ENCODE assay signal across 8 cellular contexts in the genomic region with DNA sequence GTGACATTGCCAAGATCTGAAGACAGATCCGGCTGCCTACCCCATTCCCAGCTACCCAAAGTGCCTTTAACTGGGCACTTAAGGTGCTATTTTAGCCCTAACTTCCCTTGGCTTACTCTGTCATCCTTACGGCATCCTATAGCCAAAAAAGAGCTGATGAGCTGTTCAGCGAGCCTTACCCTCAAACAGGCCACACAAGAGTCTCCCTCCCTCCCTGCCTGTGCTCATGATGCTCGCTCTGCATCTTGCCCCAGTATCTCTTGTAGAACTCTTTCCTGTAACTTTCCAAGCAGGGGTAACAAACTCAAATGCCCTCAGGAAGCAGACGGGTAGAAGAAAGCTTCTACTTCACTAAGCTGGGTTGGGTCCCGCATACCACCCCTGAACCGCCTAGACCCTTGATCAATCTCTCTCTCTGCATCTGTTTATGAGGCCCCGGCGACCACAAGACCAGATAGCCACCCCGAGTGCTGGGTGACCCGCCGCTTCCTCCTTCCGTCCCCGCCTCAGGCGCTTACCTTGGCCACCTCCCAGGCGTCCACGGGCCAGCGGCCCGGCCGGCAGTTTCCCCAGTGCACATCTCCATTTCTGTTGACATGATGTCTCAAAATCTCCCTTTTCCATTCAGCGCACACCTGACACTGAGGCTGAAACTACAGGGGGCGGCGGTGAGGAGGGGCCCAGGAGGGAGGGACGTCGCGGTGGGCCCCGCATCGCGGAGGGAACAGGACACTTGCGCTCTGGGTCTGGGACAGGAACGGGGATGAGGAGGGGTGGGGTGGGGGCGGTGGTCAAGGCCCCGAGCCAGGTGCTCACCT. TPM values are rescaled to one million over a fixed set of nuclear protein-coding genes. Genes with fewer than 3 reads are reported as not detected.
DNase-seq lines count a peak whose midpoint lies in the region; TF ChIP-seq lines count a peak whose summit lies in the region.

No MANE protein-coding gene starts in this region.

- peak overlapping the region; percentile 72 for H3K9ac ChIP-seq in ES-I3 (ENCODE audit: low read depth, low read length)

- H3K27ac ChIP-seq in effector memory CD4-positive, alpha-beta T cell (ENCODE audit: insufficient read depth, low read length, poor library complexity, severe bottlenecking) = peak overlapping the region; percentile 88
- H3K27ac ChIP-seq in stomach = peak overlapping the region; percentile 87 to 94 (median 90)

- H3K4me1 ChIP-seq in ES-I3 (ENCODE audit: insufficient read depth, low read length) (no peaks in the 10 kb centered on the region), stomach (peaks cover 4 to 57% (median 35%) of the 10 kb centered on the region in 4 donors)
- H3K4me1 ChIP-seq in effector memory CD4-positive, alpha-beta T cell (ENCODE audit: control insufficient read depth, insufficient read depth, low read length, poor library complexity, severe bottlenecking) = peaks cover 25% of the 10 kb centered on the region

- intact Hi-C loops in stomach (cut with DNase I; ENCODE audit: low total_unique reads) = no loop called here

- H3K9me3 ChIP-seq in ES-I3 (ENCODE audit: control insufficient read depth, insufficient read depth, low read length) (no peaks in the 10 kb centered on the region), MG63 (no peaks in the 10 kb centered on the region), stomach (no peaks in the 10 kb centered on the region)
- H3K9me3 ChIP-seq in effector memory CD4-positive, alpha-beta T cell (ENCODE audit: control insufficient read depth, low read length) = no peaks in the 10 kb centered on the region

- WGBS in stomach, 5 donors = 1 to 13% (median 5%) methylated on average over 10 to 33 of the region's 33 CpGs

- H3K36me3 ChIP-seq in ES-I3 (ENCODE audit: insufficient read depth, low read length) (no peaks in the 10 kb centered on the region), H7 (replicated peaks; ENCODE audit: control insufficient read depth, insufficient read depth, low read length) (peaks cover 2% of the 10 kb centered on the region; the same call in 1 of the 2 replicates), MG63 (peaks cover 5% of the 10 kb centered on the region; the same call in 1 of the 2 replicates), stomach (peaks cover 0 to under 1% (median 0%) of the 10 kb centered on the region in 4 donors)
- H3K36me3 ChIP-seq in effector memory CD4-positive, alpha-beta T cell (ENCODE audit: control insufficient read depth, insufficient read depth, low read length) = no peaks in the 10 kb centered on the region

- H3K4me3 ChIP-seq in H7 (ENCODE audit: insufficient read depth, low read depth, low read length) (peak overlapping the region; percentile 79), MG63 (peak overlapping the region; percentile 69), stomach (peak overlapping the region; percentile 80 to 94 (median 84))
- H3K4me3 ChIP-seq in effector memory CD4-positive, alpha-beta T cell (ENCODE audit: insufficient read depth, low read depth, low read length, poor library complexity, severe bottlenecking) = peak overlapping the region; percentile 95

- H3K27me3 ChIP-seq in H7 (ENCODE audit: control insufficient read depth, insufficient read depth, low read length) = no peaks in the 10 kb centered on the region
- no peaks in the 10 kb centered on the region for H3K27me3 ChIP-seq in MG63
- no peaks in the 10 kb centered on the region for H3K27me3 ChIP-seq in effector memory CD4-positive, alpha-beta T cell (replicated peaks; ENCODE audit: control insufficient read depth, insufficient read depth, low read length, poor library complexity, severe bottlenecking)
- H3K27me3 ChIP-seq in stomach = peaks cover 0 to 4% (median 0%) of the 10 kb centered on the region in 3 donors

- TF ChIP-seq POLR2A in stomach (IDR thresholded peaks at IDR 0.05) = no peak

- DNase-seq in H7 = peak; percentile 76
- DNase-seq in MG63 = peak; percentile 31
- DNase-seq in activated CD4-positive, alpha-beta T cell treated with anti-CD3 and anti-CD28 coated beads, Interleukin-2, amount 50 U/mL, for 48 hours = peak; percentile 19 to 25
- DNase-seq in effector memory CD4-positive, alpha-beta T cell = peak in 2 of 3 donors; percentile 11 to 25
- DNase-seq in lung microvascular endothelial cell (ENCODE audit: low read depth in 2 of 2) = peak; percentile 17 to 42
- DNase-seq in stomach = peak; percentile 59
- no peak for DNase-seq in GOT3 (lab: John Stamatoyannopoulos, UW)

- no peak for TF ChIP-seq CTCF in stomach (IDR thresholded peaks at IDR 0.05)

- TF ChIP-seq EP300 in stomach (IDR thresholded peaks at IDR 0.05) = no peak

RNA-seq across cellular contexts. Expression of gene CXorf38, which starts 0.7 kb away (rescaled TPM):
- total RNA-seq in H7 (2014; rRNA removed; shearing (Covaris generic)) = 11.7 and 19.9 TPM in 2 replicates
- total RNA-seq in MG63 (2014; rRNA removed; shearing (Covaris generic); ENCODE audit: low replicate concordance) = 21.8 and 22.8 TPM in 2 replicates
- total RNA-seq in lung microvascular endothelial cell = 8.1 and 11.1 TPM in 2 replicates
- 10 to 100 TPM in 3 of 5 donors, 1 to 10 TPM in 1, under 1 TPM in 1; 0.89 to 20.2 (median 14.8) TPM for total RNA-seq in stomach
- polyA plus RNA-seq in stomach = 1 to 10 TPM; 3.8 to 8.1 (median 4.4) TPM

RNA-seq across cellular contexts. Expression of gene MPC1L, which starts 23.5 kb away (rescaled TPM):
- total RNA-seq in H7 (2014; rRNA removed; shearing (Covaris generic)) = not detected in 2 replicates
- not detected in 2 replicates for total RNA-seq in MG63 (2014; rRNA removed; shearing (Covaris generic); ENCODE audit: low replicate concordance)
- total RNA-seq in lung microvascular endothelial cell (not detected in 2 replicates), stomach (not detected)
- not detected for polyA plus RNA-seq in stomach
